Comparison of ENCODE assay signal across 18 cellular contexts in genomic region chr3:46464326-46465195, GRCh38. TPM values are rescaled to one million over a fixed set of nuclear protein-coding genes. Genes with fewer than 3 reads are reported as not detected.
DNase-seq lines count a peak whose midpoint lies in the region; ATAC-seq and TF ChIP-seq lines count a peak whose summit lies in the region.
"Had no signal": no experiment of that assay in that cellular context is flagged by ENCODE, and none has a peak within 500 bp of the region (broad histone marks: within the 10 kb centered on the region; RNA-seq: fewer than 3 reads in every experiment).

Gene LTF, minus strand, starts transcription at chr3:46464905. Its CDS starts 38 bp downstream, at chr3:46464867.

- H3K27ac Mint-ChIP-seq in Calu3 (ENCODE audit: unreplicated experiment): no peak within 1 kb of the TSS
- H3K27ac Mint-ChIP-seq: activated naive CD8-positive, alpha-beta T cell treated with anti-CD3 and anti-CD28 coated beads for 36 hours; stimulated activated memory B cell treated with anti-CD40 and anti-IgM and Interleukin-4, amounts not matched to agents 10 μg/mL and 1 μg/mL and 100 μg/mL, for 72 hours had no signal

- no peak within 1 kb of the TSS for H3K27ac ChIP-seq in coronary artery
- no peak within 1 kb of the TSS for H3K27ac ChIP-seq in tibial artery
- H3K27ac ChIP-seq: colonic mucosa had no signal

- CTCF ChIA-PET in Calu3 (lab: Charles Lee): no interaction called here

- H3K4me3 ChIP-seq in H7 (ENCODE audit: insufficient read depth, low read depth, low read length): peak within 1 kb of the TSS; percentile 22; the same call in 1 of the 2 replicates
- H3K4me3 ChIP-seq in coronary artery: no peak within 1 kb of the TSS
- no peak within 1 kb of the TSS for H3K4me3 ChIP-seq in tibial artery
- H3K4me3 ChIP-seq: colonic mucosa, HAP-1 had no signal

- DNase-seq in H7 (peak; percentile 72), coronary artery (ENCODE audit: low spot score) (peak; percentile 21), left lobe of liver (ENCODE audit: low spot score) (peak; percentile 42), renal cortical epithelial cell (ENCODE audit: low read depth) (no peak), tibial artery (no peak), GM19240 (ENCODE audit: insufficient read length, low spot score) (no peak), Calu3 (no peak)
- DNase-seq: activated naive CD8-positive, alpha-beta T cell treated with anti-CD3 and anti-CD28 coated beads for 36 hours; colonic mucosa; foreskin melanocyte; mammary epithelial cell; naive thymus-derived CD8-positive, alpha-beta T cell; NCI-H2029; NCI-H510A; retina had no signal

- no peak within 1 kb of the TSS for H3K4me3 Mint-ChIP-seq in Calu3 (ENCODE audit: low read depth, unreplicated experiment)
- H3K4me3 Mint-ChIP-seq: activated naive CD8-positive, alpha-beta T cell treated with anti-CD3 and anti-CD28 coated beads for 36 hours; naive thymus-derived CD8-positive, alpha-beta T cell; stimulated activated memory B cell treated with anti-CD40 and anti-IgM and Interleukin-4, amounts not matched to agents 10 μg/mL and 1 μg/mL and 100 μg/mL, for 72 hours had no signal

- intact Hi-C loops in tibial artery (cut with DNase I; ENCODE audit: low total_unique reads) (no loop called here), Calu3 (cut with micrococcal nuclease; ENCODE audit: unreplicated experiment) (no loop called here)

- no peaks in the 10 kb centered on the region for H3K9me3 ChIP-seq in tibial artery
- H3K9me3 ChIP-seq: colonic mucosa, upper lobe of left lung had no signal

- H3K36me3 ChIP-seq in H7 (replicated peaks; ENCODE audit: control insufficient read depth, insufficient read depth, low read length) (no peaks in the 10 kb centered on the region), tibial artery (no peaks in the 10 kb centered on the region)
- H3K36me3 ChIP-seq: colonic mucosa, HAP-1, upper lobe of left lung had no signal

- peaks cover 86% of the 10 kb centered on the region for H3K27me3 Mint-ChIP-seq in Calu3 (ENCODE audit: unreplicated experiment)

- H3K27me3 ChIP-seq in H7 (ENCODE audit: control insufficient read depth, insufficient read depth, low read length) (peaks cover 5% of the 10 kb centered on the region; the same call in 1 of the 2 replicates), tibial artery (peaks cover 0 to 40% of the 10 kb centered on the region in 2 donors)
- H3K27me3 ChIP-seq: colonic mucosa, upper lobe of left lung had no signal

- H3K4me1 ChIP-seq in tibial artery: peaks cover 0 to 8% (median 4%) of the 10 kb centered on the region in 4 donors
- H3K4me1 ChIP-seq: colonic mucosa, HAP-1 had no signal

- H3K4me1 Mint-ChIP-seq in Calu3 (ENCODE audit: low read depth, unreplicated experiment): no peaks in the 10 kb centered on the region
- H3K4me1 Mint-ChIP-seq: stimulated activated memory B cell treated with anti-CD40 and anti-IgM and Interleukin-4, amounts not matched to agents 10 μg/mL and 1 μg/mL and 100 μg/mL, for 72 hours had no signal

- no TSS peak for BruUV-seq in Calu3 (replicated peaks; lab: Mats Ljungman, UMichigan)

- peaks cover 3% of the 10 kb centered on the region for H3K36me3 Mint-ChIP-seq in Calu3 (ENCODE audit: insufficient read depth, unreplicated experiment)
- H3K36me3 Mint-ChIP-seq: activated naive CD8-positive, alpha-beta T cell treated with anti-CD3 and anti-CD28 coated beads for 36 hours; stimulated activated memory B cell treated with anti-CD40 and anti-IgM and Interleukin-4, amounts not matched to agents 10 μg/mL and 1 μg/mL and 100 μg/mL, for 72 hours had no signal

- TF ChIP-seq CTCF in coronary artery (IDR thresholded peaks at IDR 0.05) (no peak), tibial artery (IDR thresholded peaks at IDR 0.05) (no peak), Calu3 (IDR thresholded peaks at IDR 0.05; ENCODE audit: unreplicated experiment) (no peak)

- H3K9me3 Mint-ChIP-seq in Calu3 (ENCODE audit: low read depth, unreplicated experiment): no peaks in the 10 kb centered on the region
- H3K9me3 Mint-ChIP-seq: activated naive CD8-positive, alpha-beta T cell treated with anti-CD3 and anti-CD28 coated beads for 36 hours; stimulated activated memory B cell treated with anti-CD40 and anti-IgM and Interleukin-4, amounts not matched to agents 10 μg/mL and 1 μg/mL and 100 μg/mL, for 72 hours had no signal

- ATAC-seq in left lobe of liver: no peak
- ATAC-seq: naive thymus-derived CD8-positive, alpha-beta T cell; stimulated activated memory B cell treated with anti-CD40 and anti-IgM and Interleukin-4, amounts not matched to agents 10 μg/mL and 1 μg/mL and 100 μg/mL, for 72 hours had no signal

RNA-seq across cellular contexts. Expression of gene LTF, which starts in this region (rescaled TPM):
- not detected in 2 replicates for total RNA-seq in H7 (2014; rRNA removed; shearing (Covaris generic))
- total RNA-seq in left lobe of liver (1.7 TPM), renal cortical epithelial cell (1.7 and 299 TPM in 2 replicates), Calu3 (2022) (not detected in 2 replicates)
- total RNA-seq: activated naive CD8-positive, alpha-beta T cell treated with anti-CD3 and anti-CD28 coated beads for 36 hours; naive thymus-derived CD8-positive, alpha-beta T cell had no signal

Comparison
In these comparisons a context has a peak if more than half of its experiments do, and no peak if none do; other contexts are left out.
1. Peak in DNase-seq and H3K4me3 ChIP-seq in H7; RNA of the gene not detected or under 1 TPM.
2. DNase-seq: peak in coronary artery (single experiment) and left lobe of liver (single experiment); none in renal cortical epithelial cell (single experiment), tibial artery (0 of 2), GM19240 (single experiment) and Calu3 (single experiment).